1 cellular context compared by ENCODE assay signal in genomic region chr19:35392742-35393350, GRCh38.
TF ChIP-seq lines count a peak whose summit lies in the region.

No MANE protein-coding gene starts in this region.

TF ChIP-seq in HepG2, 621 proteins besides CTCF, POLR2A, EP300 and RAD21:
- peak; percentile 28 for TF ChIP-seq RAD51 (IDR thresholded peaks at IDR 0.05; ENCODE audit: borderline replicate concordance)
- TF ChIP-seq NFRKB (IDR thresholded peaks at IDR 0.05): 0 out of 2 replicates have a peak, but pooled peaks have one; percentile 50
- TF ChIP-seq SOX6 (IDR thresholded peaks at IDR 0.05): 0 out of 2 replicates have a peak, but pooled peaks have one; percentile 19
- TF ChIP-seq SOX6 (CRISPR knock-in tag; IDR thresholded peaks at IDR 0.05): no peak
- TF ChIP-seq GRHL1 (CRISPR knock-in tag; conservative IDR thresholded peaks at IDR 0.05): no peak
- TF ChIP-seq FOXA1 (IDR thresholded peaks at IDR 0.05): 0 out of 2 replicates have a peak, but pooled peaks have one; percentile 4
- no peak for TF ChIP-seq FOXA1 (CRISPR knock-in tag; IDR thresholded peaks at IDR 0.05)
- TF ChIP-seq TRIM22 (IDR thresholded peaks at IDR 0.05): 0 out of 2 replicates have a peak, but pooled peaks have one; percentile 35
- no peak for TF ChIP-seq ZNF678 (CRISPR knock-in tag; IDR thresholded peaks at IDR 0.05)
- TF ChIP-seq ZNF282 (IDR thresholded peaks at IDR 0.05; ENCODE audit: partially characterized antibody): peak; percentile 16
- no peak for TF ChIP-seq STAT5B (CRISPR knock-in tag; IDR thresholded peaks at IDR 0.05)
- TF ChIP-seq ATM (IDR thresholded peaks at IDR 0.05; ENCODE audit: borderline replicate concordance): 0 out of 2 replicates have a peak, but pooled peaks have one; percentile 34
- 0 out of 2 replicates have a peak, but pooled peaks have one; percentile 5 for TF ChIP-seq NONO (IDR thresholded peaks at IDR 0.05)
- no peak for TF ChIP-seq NONO (CRISPR knock-in tag; conservative IDR thresholded peaks at IDR 0.05)
- TF ChIP-seq ZNF646 (CRISPR knock-in tag; IDR thresholded peaks at IDR 0.05): peak; percentile 84
- TF ChIP-seq LCORL (IDR thresholded peaks at IDR 0.05): 0 out of 2 replicates have a peak, but pooled peaks have one; percentile 23
- TF ChIP-seq LCORL (CRISPR knock-in tag; IDR thresholded peaks at IDR 0.05): no peak
